Comparison of ENCODE assay signal across 28 cellular contexts in genomic region chr10:99304857-99305220, GRCh38. TPM values are rescaled to one million over a fixed set of nuclear protein-coding genes. Genes with fewer than 3 reads are reported as not detected.
"Had no signal": no experiment of that assay in that cellular context is flagged by ENCODE, and none has a peak within 500 bp of the region (broad histone marks: within the 10 kb centered on the region; RNA-seq: fewer than 3 reads in every experiment).

No MANE protein-coding gene starts in this region.

- H3K36me3 ChIP-seq: ascending aorta, gastrocnemius medialis, left ventricle myocardium inferior, spleen had no signal

- H3K27ac ChIP-seq: ascending aorta, gastrocnemius medialis, hepatocyte, left ventricle myocardium inferior, spleen had no signal

- H3K9me3 ChIP-seq: ascending aorta, gastrocnemius medialis had no signal

- DNase-seq: activated CD4-positive, alpha-beta memory T cell treated with anti-CD3 and anti-CD28 coated beads for 36 hours; activated CD4-positive, alpha-beta T cell treated with anti-CD3 and anti-CD28 coated beads, Interleukin-2, amount 10 ng/mL, durations not matched to agents 24 days and 14 days; activated CD4-positive, CD25-positive, alpha-beta regulatory T cell treated with anti-CD3 and anti-CD28 coated beads, Interleukin-2, amount 50 U/mL, for 72 hours; activated CD8-positive, alpha-beta memory T cell treated with anti-CD3 and anti-CD28 coated beads, Interleukin-2, amount 50 U/mL, for 4 hours; activated gamma-delta T cell; activated naive CD4-positive, alpha-beta T cell treated with anti-CD3 and anti-CD28 coated beads, Interleukin-2, amount 10 ng/mL, durations not matched to agents 7 days and 5 days; activated naive CD8-positive, alpha-beta T cell treated with anti-CD3 and anti-CD28 coated beads, Interleukin-2, amount 10 ng/mL, durations not matched to agents 7 days and 5 days; activated T-cell treated with anti-CD3 and anti-CD28 coated beads, Interleukin-2, amount 50 U/mL, for 24 hours; cortex of kidney; effector memory CD8-positive, alpha-beta T cell; erythroblast; gastrocnemius medialis; left ventricle myocardium inferior; mucosa of descending colon; posterior cingulate gyrus; right cardiac atrium; spleen; stimulated activated naive CD4-positive, alpha-beta T cell; T-helper 17 cell; T1000; trophoblast cell had no signal

- H3K4me3 ChIP-seq: ascending aorta, gastrocnemius medialis, hepatocyte, left ventricle myocardium inferior, mucosa of descending colon, spleen had no signal

- FAIRE-seq: keratinocyte, urothelium cell line had no signal

- ATAC-seq: effector memory CD8-positive, alpha-beta T cell; gastrocnemius medialis; mucosa of descending colon; natural killer cell treated with Interleukin-12 subunit alpha and Interleukin-12 subunit beta and Interleukin-15 and Interleukin-18, amount 100 ng/mL, for 72 hours; right cardiac atrium; T-helper 17 cell had no signal

- H3K4me1 ChIP-seq: gastrocnemius medialis, left ventricle myocardium inferior, spleen had no signal

RNA-seq across cellular contexts. Expression of gene CNNM1, which starts 24.3 kb away (rescaled TPM):
- total RNA-seq: ascending aorta; gastrocnemius medialis; lung microvascular endothelial cell; myocyte; natural killer cell treated with Interleukin-12 subunit alpha and Interleukin-12 subunit beta and Interleukin-15 and Interleukin-18, amount 100 ng/mL, for 72 hours had no signal
